16 cellular contexts compared by ENCODE assay signal in genomic region chr7:142461437-142461836, GRCh38.
DNase-seq lines count a peak whose midpoint lies in the region; ATAC-seq, FAIRE-seq and TF ChIP-seq lines count a peak whose summit lies in the region.
"Had no signal": no experiment of that assay in that cellular context is flagged by ENCODE, and none has a peak within 500 bp of the region (broad histone marks: within the 10 kb centered on the region; RNA-seq: fewer than 3 reads in every experiment).

No MANE protein-coding gene starts in this region.

- no peaks in the 10 kb centered on the region for H3K9me1 ChIP-seq in keratinocyte (ENCODE audit: control insufficient read depth, extremely low read depth, insufficient read depth, low read length)

- CTCF ChIA-PET in CD4-positive, alpha-beta T cell (lab: Charles Lee) = interaction anchor here (7.2 kb wide), 1 partner anchor 17 kb away, joined by 46 read pairs; no protein-coding TSS in a partner anchor

- peaks cover 83% of the 10 kb centered on the region for H3K4me1 Mint-ChIP-seq in CD4-positive, alpha-beta T cell (ENCODE audit: low read depth)

- no peaks in the 10 kb centered on the region for H3K36me3 Mint-ChIP-seq in CD4-positive, alpha-beta T cell (ENCODE audit: low read depth)

- no peaks in the 10 kb centered on the region for H3K79me2 ChIP-seq in keratinocyte (ENCODE audit: control insufficient read depth, insufficient read depth, low read length)
- no peaks in the 10 kb centered on the region for H3K79me2 ChIP-seq in MM.1S (ENCODE audit: low read length)

- no peaks in the 10 kb centered on the region for H3K36me3 ChIP-seq in keratinocyte (ENCODE audit: control insufficient read depth in 2 of 2, extremely low read depth in 1 of 2, insufficient read depth in 2 of 2, low read length in 2 of 2)
- no peaks in the 10 kb centered on the region for H3K36me3 ChIP-seq in MM.1S (replicated peaks; ENCODE audit: insufficient read depth, low read length)
- H3K36me3 ChIP-seq: Peyer's patch, thoracic aorta had no signal

- H4K20me1 ChIP-seq in keratinocyte (ENCODE audit: control insufficient read depth, extremely low read depth, insufficient read depth, low read length) = no peaks in the 10 kb centered on the region
- H4K20me1 ChIP-seq in MM.1S (ENCODE audit: insufficient read depth, low read length) = no peaks in the 10 kb centered on the region

- H3K27ac Mint-ChIP-seq in CD4-positive, alpha-beta T cell = peak overlapping the region; percentile 98

- no peak for ATAC-seq in CD4-positive, alpha-beta T cell (ENCODE audit: poor library complexity)
- ATAC-seq in HG03139 (IDR thresholded peaks at IDR 0.05; ENCODE audit: unreplicated experiment) = no peak
- no peak for ATAC-seq in GM19452 (IDR thresholded peaks at IDR 0.05; ENCODE audit: unreplicated experiment)
- ATAC-seq: esophagus mucosa, right cardiac atrium had no signal

- H3K27ac ChIP-seq in CD4-positive, alpha-beta T cell (ENCODE audit: low read depth, low read length) = no peak overlapping the region
- H3K27ac ChIP-seq in keratinocyte (ENCODE audit: control insufficient read depth, insufficient read depth, low read length) (no peak overlapping the region), MM.1S (ENCODE audit: low read length) (no peak overlapping the region)
- H3K27ac ChIP-seq: Peyer's patch, thoracic aorta had no signal

- H3K4me3 Mint-ChIP-seq in CD4-positive, alpha-beta T cell = peak overlapping the region; percentile 50

- H3K9ac ChIP-seq in keratinocyte (ENCODE audit: control insufficient read depth, extremely low read depth, insufficient read depth, low read length) = no peak overlapping the region
- H3K9ac ChIP-seq in MM.1S (ENCODE audit: low read length) = no peak overlapping the region

- no peaks in the 10 kb centered on the region for H3K27me3 Mint-ChIP-seq in CD4-positive, alpha-beta T cell

- dilution Hi-C loops in keratinocyte (cut with MboI; ENCODE audit: extremely low pct_ligation_motif_present, low sequenced_read_pairs) = no loop called here

- no peak for DNase-seq in CD4-positive, alpha-beta T cell
- DNase-seq in HT1080 (ENCODE audit: low read depth) (peak; percentile 85), astrocyte of the hippocampus (ENCODE audit: low read depth, low spot score) (peak; percentile 80), keratinocyte (ENCODE audit: low read depth, low spot score) (peak; percentile 49), MM.1S (no peak), OCI-M2 (lab: John Stamatoyannopoulos, UW; ENCODE audit: unreplicated experiment) (no peak)
- DNase-seq: activated CD8-positive, alpha-beta memory T cell treated with anti-CD3 and anti-CD28 coated beads, Interleukin-2, amount 50 U/mL, for 4 hours; Caco-2; islet precursor cell; NCI-H446; Peyer's patch; right cardiac atrium had no signal

- no peaks in the 10 kb centered on the region for H3K27me3 ChIP-seq in CD4-positive, alpha-beta T cell (ENCODE audit: control insufficient read depth, insufficient read depth, low read length)
- H3K27me3 ChIP-seq in keratinocyte (ENCODE audit: control insufficient read depth, extremely low read depth, insufficient read depth, low read length) (no peaks in the 10 kb centered on the region), MM.1S (replicated peaks; ENCODE audit: insufficient read depth, low read length) (no peaks in the 10 kb centered on the region)
- H3K27me3 ChIP-seq: Peyer's patch had no signal

- POLR2A ChIA-PET in CD4-positive, alpha-beta T cell (lab: Charles Lee) = interaction anchor here (0.7 to 5.8 kb wide), 5 partner anchors 21 to 347 kb away, joined by 3 to 59 read pairs (median 12); no protein-coding TSS in a partner anchor

- H3K9me2 ChIP-seq in MM.1S (replicated peaks; ENCODE audit: insufficient read depth, low read length) = no peaks in the 10 kb centered on the region

- no peaks in the 10 kb centered on the region for H3K9me3 Mint-ChIP-seq in CD4-positive, alpha-beta T cell

- no peaks in the 10 kb centered on the region for H3K9me3 ChIP-seq in CD4-positive, alpha-beta T cell (ENCODE audit: control insufficient read depth, low read length)
- H3K9me3 ChIP-seq in keratinocyte (ENCODE audit: control insufficient read depth, low read depth, low read length) (no peaks in the 10 kb centered on the region), MM.1S (replicated peaks; ENCODE audit: insufficient read depth, low read length) (no peaks in the 10 kb centered on the region)
- H3K9me3 ChIP-seq: Caco-2, Peyer's patch, thoracic aorta had no signal

- H3K4me1 ChIP-seq in keratinocyte (ENCODE audit: control insufficient read depth, extremely low read depth, insufficient read depth, low read length) (peaks cover 22% of the 10 kb centered on the region), MM.1S (ENCODE audit: low read length) (peaks cover 52% of the 10 kb centered on the region)
- H3K4me1 ChIP-seq: Peyer's patch had no signal

- FAIRE-seq in keratinocyte (lab: Jason Lieb, UNC) = peak; percentile 68

- H3K4me3 ChIP-seq in keratinocyte (ENCODE audit: control insufficient read depth in 2 of 3, extremely low read depth in 1 of 3, insufficient read depth in 2 of 3, low read depth in 1 of 3, low read length in 3 of 3) = no peak overlapping the region
- no peak overlapping the region for H3K4me3 ChIP-seq in MM.1S (ENCODE audit: low read length)
- H3K4me3 ChIP-seq: Peyer's patch, thoracic aorta had no signal

- H2AFZ ChIP-seq in keratinocyte (ENCODE audit: control insufficient read depth, low read length) = peak overlapping the region; percentile 51
- no peak overlapping the region for H2AFZ ChIP-seq in MM.1S (ENCODE audit: low read length)

- TF ChIP-seq CTCF in CD4-positive, alpha-beta T cell (IDR thresholded peaks at IDR 0.05) = no peak
- TF ChIP-seq CTCF in keratinocyte (optimal IDR thresholded peaks at IDR 0.05 in 1 of 3, IDR thresholded peaks at IDR 0.05 in 1 of 3, conservative IDR thresholded peaks at IDR 0.05 in 1 of 3; ENCODE audit: extremely low read depth in 1 of 3, insufficient read depth in 2 of 3, low read length in 3 of 3) (no peak), MM.1S (IDR thresholded peaks at IDR 0.05; ENCODE audit: low read length) (no peak)

- H3K4me2 ChIP-seq in keratinocyte (ENCODE audit: control insufficient read depth, extremely low read depth, insufficient read depth, low read depth, low read length) (peak overlapping the region; percentile 37), MM.1S (ENCODE audit: low read depth, low read length) (no peak overlapping the region)

- intact Hi-C loops in CD4-positive, alpha-beta T cell (cut with DNase I, micrococcal nuclease) = loop anchor here in 1 of 2 experiments (5.0 kb wide), 1 partner anchor 36 kb away; no protein-coding TSS in a partner anchor

- H3F3A ChIP-seq in MM.1S (ENCODE audit: insufficient read depth, low read length) = peaks cover 27% of the 10 kb centered on the region

Comparison
In these comparisons a context has a peak if more than half of its experiments do, and no peak if none do; other contexts are left out.
1. DNase-seq: peak in HT1080 (single experiment), astrocyte of the hippocampus (single experiment) and keratinocyte (single experiment); none in CD4-positive, alpha-beta T cell (0 of 10), MM.1S (single experiment) and OCI-M2 (single experiment).